ENCODE assay signal across 27 cellular contexts in the genomic region with DNA sequence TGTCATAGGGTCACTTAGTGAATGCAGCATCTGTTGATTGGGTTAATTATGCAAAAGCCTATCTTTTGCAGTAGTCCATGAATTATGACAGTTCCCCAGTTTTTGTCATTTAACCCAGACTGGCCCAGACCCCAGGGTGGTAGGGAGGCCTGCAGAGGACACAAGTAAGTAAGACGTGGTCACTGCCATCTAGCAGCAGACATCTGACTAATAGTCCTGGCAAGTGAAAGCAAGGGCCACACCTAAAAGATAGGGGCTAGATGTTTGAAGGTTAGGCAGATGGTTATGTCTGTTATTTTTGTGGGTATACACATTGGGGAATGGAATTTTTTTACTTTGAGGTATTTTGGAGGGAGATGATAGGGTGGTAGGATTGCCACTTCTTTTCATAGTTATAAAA. TPM values are rescaled to one million over a fixed set of nuclear protein-coding genes. Genes with fewer than 3 reads are reported as not detected.
A peak's percentile ranks its signal among the peaks of the same experiment; 100 is the strongest.
DNase-seq lines count a peak whose midpoint lies in the region; ATAC-seq, FAIRE-seq and TF ChIP-seq lines count a peak whose summit lies in the region.
"Had no signal": no experiment of that assay in that cellular context is flagged by ENCODE, and none has a peak within 500 bp of the region (broad histone marks: within the 10 kb centered on the region; RNA-seq: fewer than 3 reads in every experiment).

No MANE protein-coding gene starts in this region.

- H3K4me2 ChIP-seq in K562 (ENCODE audit: insufficient read depth, low read length): no peak overlapping the region

- H3K4me3 Mint-ChIP-seq in activated T-cell treated with anti-CD3 and anti-CD28 coated beads, Interleukin-2, amount 50 U/mL, for 24 hours: no peak overlapping the region
- no peak overlapping the region for H3K4me3 Mint-ChIP-seq in activated T-cell treated with anti-CD3 and anti-CD28 coated beads, Interleukin-2, amount 50 U/mL, for 4 hours
- H3K4me3 Mint-ChIP-seq in stimulated activated memory B cell treated with anti-CD40 and anti-IgM and Interleukin-4, amounts not matched to agents 10 μg/mL and 1 μg/mL and 100 μg/mL, for 72 hours: no peak overlapping the region
- H3K4me3 Mint-ChIP-seq: activated CD4-positive, alpha-beta T cell treated with anti-CD3 and anti-CD28 coated beads for 36 hours; activated naive CD8-positive, alpha-beta T cell treated with anti-CD3 and anti-CD28 coated beads, Interleukin-2, amount 10 ng/mL, durations not matched to agents 7 days and 5 days had no signal

- no peak for TF ChIP-seq CTCF in K562 (IDR thresholded peaks at IDR 0.05 in 2 of 3, conservative IDR thresholded peaks at IDR 0.05 in 1 of 3; ENCODE audit: insufficient read depth in 2 of 3, low read depth in 1 of 3, low read length in 3 of 3)

- FAIRE-seq in K562 (lab: Jason Lieb, UNC): peak; percentile 71
- FAIRE-seq: frontal cortex, GM18507, H1, TTC549 had no signal

- peaks cover 4 to 27% of the 10 kb centered on the region in 2 experiments; a peak in 4 of 5 replicates for H3K4me1 ChIP-seq in K562 (replicated peaks in 1 of 2; ENCODE audit: control insufficient read depth in 2 of 2, insufficient read depth in 2 of 2, low read length in 2 of 2)

- no peaks in the 10 kb centered on the region for H4K20me1 ChIP-seq in K562 (replicated peaks; ENCODE audit: control insufficient read depth, insufficient read depth, low read length)

- 8% methylated on average over 1 of the region's 1 CpG for WGBS in K562 (ENCODE audit: insufficient coverage, low coverage, missing lambda C conversion rate)

- no peak overlapping the region for H3K4me3 ChIP-seq in K562
- H3K4me3 ChIP-seq: esophagus muscularis mucosa had no signal

- H3K36me3 Mint-ChIP-seq in activated T-cell treated with anti-CD3 and anti-CD28 coated beads, Interleukin-2, amount 50 U/mL, for 24 hours (ENCODE audit: low read depth): peaks cover 93% of the 10 kb centered on the region
- peaks cover 72% of the 10 kb centered on the region for H3K36me3 Mint-ChIP-seq in activated T-cell treated with anti-CD3 and anti-CD28 coated beads, Interleukin-2, amount 50 U/mL, for 4 hours (ENCODE audit: insufficient read depth)
- peaks cover 68% of the 10 kb centered on the region for H3K36me3 Mint-ChIP-seq in stimulated activated memory B cell treated with anti-CD40 and anti-IgM and Interleukin-4, amounts not matched to agents 10 μg/mL and 1 μg/mL and 100 μg/mL, for 72 hours

- no peaks in the 10 kb centered on the region for H3K27me3 ChIP-seq in K562 (ENCODE audit: control insufficient read depth in 2 of 2, insufficient read depth in 2 of 2, low read length in 2 of 2)
- H3K27me3 ChIP-seq: esophagus muscularis mucosa had no signal

- no peak for TF ChIP-seq RAD21 in K562 (CRISPR knock-in tag; conservative IDR thresholded peaks at IDR 0.05 in 1 of 2, IDR thresholded peaks at IDR 0.05 in 1 of 2)

- H3K36me3 ChIP-seq in K562 (ENCODE audit: control insufficient read depth, insufficient read depth, low read length): peaks cover 61% of the 10 kb centered on the region

- TF ChIP-seq POLR2A in K562 (conservative IDR thresholded peaks at IDR 0.05): no peak

- H2AFZ ChIP-seq in K562 (ENCODE audit: low read depth, low read length): no peak overlapping the region

- H3K27me3 Mint-ChIP-seq in activated T-cell treated with anti-CD3 and anti-CD28 coated beads, Interleukin-2, amount 50 U/mL, for 24 hours: no peaks in the 10 kb centered on the region
- no peaks in the 10 kb centered on the region for H3K27me3 Mint-ChIP-seq in activated T-cell treated with anti-CD3 and anti-CD28 coated beads, Interleukin-2, amount 50 U/mL, for 4 hours (ENCODE audit: low read depth)
- no peaks in the 10 kb centered on the region for H3K27me3 Mint-ChIP-seq in stimulated activated memory B cell treated with anti-CD40 and anti-IgM and Interleukin-4, amounts not matched to agents 10 μg/mL and 1 μg/mL and 100 μg/mL, for 72 hours
- H3K27me3 Mint-ChIP-seq: activated CD4-positive, alpha-beta T cell treated with anti-CD3 and anti-CD28 coated beads for 36 hours; activated naive CD8-positive, alpha-beta T cell treated with anti-CD3 and anti-CD28 coated beads, Interleukin-2, amount 10 ng/mL, durations not matched to agents 7 days and 5 days had no signal

- CTCF ChIA-PET in K562 (lab: Yijun Ruan, JAX; ENCODE audit: low intra/inter-chr PET ratio): no interaction called here

- TF ChIP-seq EP300 in K562 (IDR thresholded peaks at IDR 0.05; ENCODE audit: low read length): no peak

- H3K9ac ChIP-seq in K562 (ENCODE audit: insufficient read depth in 1 of 2, low read depth in 2 of 2, low read length in 2 of 2): no peak overlapping the region

- in situ Hi-C loops in K562 (cut with MboI): no loop called here

- ATAC-seq in activated T-cell treated with anti-CD3 and anti-CD28 coated beads, Interleukin-2, amount 50 U/mL, for 4 hours: no peak
- peak; percentile 63 for ATAC-seq in K562
- ATAC-seq in stimulated activated memory B cell treated with anti-CD40 and anti-IgM and Interleukin-4, amounts not matched to agents 10 μg/mL and 1 μg/mL and 100 μg/mL, for 72 hours: no peak
- ATAC-seq in GM19023 (IDR thresholded peaks at IDR 0.05; ENCODE audit: unreplicated experiment): no peak
- ATAC-seq in HG03521 (IDR thresholded peaks at IDR 0.05; ENCODE audit: unreplicated experiment): no peak
- ATAC-seq: activated CD4-positive, alpha-beta T cell treated with anti-CD3 and anti-CD28 coated beads for 36 hours; left lobe of liver had no signal

- H3K9me3 Mint-ChIP-seq in activated T-cell treated with anti-CD3 and anti-CD28 coated beads, Interleukin-2, amount 50 U/mL, for 24 hours: no peaks in the 10 kb centered on the region
- H3K9me3 Mint-ChIP-seq in activated T-cell treated with anti-CD3 and anti-CD28 coated beads, Interleukin-2, amount 50 U/mL, for 4 hours: no peaks in the 10 kb centered on the region
- H3K9me3 Mint-ChIP-seq in stimulated activated memory B cell treated with anti-CD40 and anti-IgM and Interleukin-4, amounts not matched to agents 10 μg/mL and 1 μg/mL and 100 μg/mL, for 72 hours: no peaks in the 10 kb centered on the region
- H3K9me3 Mint-ChIP-seq: activated naive CD8-positive, alpha-beta T cell treated with anti-CD3 and anti-CD28 coated beads, Interleukin-2, amount 10 ng/mL, durations not matched to agents 7 days and 5 days had no signal

- H3K4me1 Mint-ChIP-seq in activated T-cell treated with anti-CD3 and anti-CD28 coated beads, Interleukin-2, amount 50 U/mL, for 24 hours (ENCODE audit: low read depth): peaks cover 45% of the 10 kb centered on the region
- peaks cover 27% of the 10 kb centered on the region for H3K4me1 Mint-ChIP-seq in activated T-cell treated with anti-CD3 and anti-CD28 coated beads, Interleukin-2, amount 50 U/mL, for 4 hours (ENCODE audit: low read depth)
- H3K4me1 Mint-ChIP-seq in stimulated activated memory B cell treated with anti-CD40 and anti-IgM and Interleukin-4, amounts not matched to agents 10 μg/mL and 1 μg/mL and 100 μg/mL, for 72 hours: peaks cover 45% of the 10 kb centered on the region

- POLR2A ChIA-PET in K562 (lab: Yijun Ruan, JAX): interaction anchor here (0.5 to 0.6 kb wide), 2 partner anchors 38 to 414 kb away, joined by 3 read pairs; no protein-coding TSS in a partner anchor

- no peak for DNase-seq in activated T-cell treated with anti-CD3 and anti-CD28 coated beads, Interleukin-2, amount 50 U/mL, for 24 hours
- no peak for DNase-seq in activated T-cell treated with anti-CD3 and anti-CD28 coated beads, Interleukin-2, amount 50 U/mL, for 4 hours
- peak; percentile 27 for DNase-seq in NCI-H226
- peak in 2 of 4 experiments; percentile 24 to 49 for DNase-seq in K562 (ENCODE audit: extremely low read depth in 1 of 4, low spot score in 3 of 4)
- no peak for DNase-seq in NOMO-1 treated with DMSO at 0.1 percent for 48 hours (lab: John Stamatoyannopoulos, UW; ENCODE audit: unreplicated experiment)
- DNase-seq: activated CD4-positive, alpha-beta T cell treated with anti-CD3 and anti-CD28 coated beads for 36 hours; activated effector memory CD4-positive, alpha-beta T cell treated with Interleukin-2 at 50 U/mL for 16 hours; activated naive CD8-positive, alpha-beta T cell treated with anti-CD3 and anti-CD28 coated beads, Interleukin-2, amount 10 ng/mL, durations not matched to agents 7 days and 5 days; COR-L47; effector memory CD4-positive, alpha-beta T cell; GF-D8; hippocampal formation; mesendoderm; NCI-H1048; NCI-H187 treated with DMSO at 0.1 percent for 48 hours; nucleus accumbens; stimulated activated CD8-positive, alpha-beta memory T cell treated with anti-CD3 and anti-CD28 coated beads, Interleukin-4, amount 100 ng/mL, for 48 hours; substantia nigra had no signal

- H3K27ac Mint-ChIP-seq in activated T-cell treated with anti-CD3 and anti-CD28 coated beads, Interleukin-2, amount 50 U/mL, for 24 hours: peak overlapping the region; percentile 34
- peak overlapping the region; percentile 21 for H3K27ac Mint-ChIP-seq in stimulated activated memory B cell treated with anti-CD40 and anti-IgM and Interleukin-4, amounts not matched to agents 10 μg/mL and 1 μg/mL and 100 μg/mL, for 72 hours
- H3K27ac Mint-ChIP-seq: activated naive CD8-positive, alpha-beta T cell treated with anti-CD3 and anti-CD28 coated beads, Interleukin-2, amount 10 ng/mL, durations not matched to agents 7 days and 5 days had no signal

- intact Hi-C loops in K562 (cut with micrococcal nuclease): loop anchor here (2.0 kb wide), 1 partner anchor 31 kb away; no protein-coding TSS in a partner anchor

- no peaks in the 10 kb centered on the region for H3K79me2 ChIP-seq in K562 (ENCODE audit: control insufficient read depth, insufficient read depth, low read length)

- H3K9me3 ChIP-seq in K562 (replicated peaks; ENCODE audit: control insufficient read depth, insufficient read depth, low read depth, low read length): no peaks in the 10 kb centered on the region
- H3K9me3 ChIP-seq: esophagus muscularis mucosa had no signal

- BruUV-seq in K562 (replicated peaks; lab: Mats Ljungman, UMichigan): no TSS peak

- no peaks in the 10 kb centered on the region for H3K9me1 ChIP-seq in K562 (ENCODE audit: control insufficient read depth, insufficient read depth, low read length)

- H3K27ac ChIP-seq in K562 (ENCODE audit: extremely low read depth, low read depth, low read length): no peak overlapping the region
- H3K27ac ChIP-seq: esophagus muscularis mucosa had no signal

RNA-seq across cellular contexts. Expression of gene RAB14, which starts 48.0 kb away (rescaled TPM):
- 10 to 100 TPM; 53.9 to 60.5 (median 59.6) TPM for total RNA-seq in activated T-cell treated with anti-CD3 and anti-CD28 coated beads, Interleukin-2, amount 50 U/mL, for 4 hours
- 10.7 and 28.6 TPM in 2 replicates for total RNA-seq in K562 (2011; cell fraction: chromatin; rRNA removed; ENCODE audit: low replicate concordance)
- total RNA-seq in K562 (2011; cell fraction: nucleolus; rRNA removed): 6.7 and 7.6 TPM in 2 replicates
- 20.8 and 42.9 TPM in 2 replicates for total RNA-seq in K562 (2011; cell fraction: nucleoplasm; rRNA removed)
- total RNA-seq in K562 (2014; rRNA removed) (10.3 and 11.8 TPM in 2 replicates), K562 (2014; rRNA removed; fragmentation: Illumina TruSeq; extraction: Trizol) (25.5 and 26.8 TPM in 2 replicates), K562 (2015; rRNA removed; fragmentation: Illumina TruSeq; extraction: Trizol) (23.6 and 25.4 TPM in 2 replicates), K562 (2021) (41.8 and 48.4 TPM in 2 replicates)
- polyA plus RNA-seq in K562 (2011; rRNA removed) (17.6 and 19.8 TPM in 2 replicates), K562 (2014; fragmentation: Illumina TruSeq; extraction: Trizol) (32.4 and 35.8 TPM in 2 replicates), K562 (2014; fragmentation: Nextera tagmentation; extraction: Ambion mirVana) (10 to 100 TPM; 20.2 to 20.9 TPM), K562 (2014; rRNA removed) (15.9 and 16.7 TPM in 2 replicates)
- 4.0 and 10.5 TPM in 2 replicates for polyA plus RNA-seq in K562 (2011; cell fraction: cytosol; rRNA removed)
- polyA plus RNA-seq in K562 (2011; cell fraction: nucleus; rRNA removed): 11.3 and 16.5 TPM in 2 replicates
- 30.3 and 32.9 TPM in 2 replicates for polyA plus RNA-seq in K562 (2012)
- 14.8 and 18.2 TPM in 2 replicates for polyA minus RNA-seq in K562 (2011; rRNA and poly(A)+ RNA removed)
- 12.5 and 15.7 TPM in 2 replicates for polyA minus RNA-seq in K562 (2011; cell fraction: cytosol; rRNA and poly(A)+ RNA removed)
- polyA minus RNA-seq in K562 (2011; cell fraction: nucleus; rRNA and poly(A)+ RNA removed): 10.0 and 16.6 TPM in 2 replicates
